In the genomic region with DNA sequence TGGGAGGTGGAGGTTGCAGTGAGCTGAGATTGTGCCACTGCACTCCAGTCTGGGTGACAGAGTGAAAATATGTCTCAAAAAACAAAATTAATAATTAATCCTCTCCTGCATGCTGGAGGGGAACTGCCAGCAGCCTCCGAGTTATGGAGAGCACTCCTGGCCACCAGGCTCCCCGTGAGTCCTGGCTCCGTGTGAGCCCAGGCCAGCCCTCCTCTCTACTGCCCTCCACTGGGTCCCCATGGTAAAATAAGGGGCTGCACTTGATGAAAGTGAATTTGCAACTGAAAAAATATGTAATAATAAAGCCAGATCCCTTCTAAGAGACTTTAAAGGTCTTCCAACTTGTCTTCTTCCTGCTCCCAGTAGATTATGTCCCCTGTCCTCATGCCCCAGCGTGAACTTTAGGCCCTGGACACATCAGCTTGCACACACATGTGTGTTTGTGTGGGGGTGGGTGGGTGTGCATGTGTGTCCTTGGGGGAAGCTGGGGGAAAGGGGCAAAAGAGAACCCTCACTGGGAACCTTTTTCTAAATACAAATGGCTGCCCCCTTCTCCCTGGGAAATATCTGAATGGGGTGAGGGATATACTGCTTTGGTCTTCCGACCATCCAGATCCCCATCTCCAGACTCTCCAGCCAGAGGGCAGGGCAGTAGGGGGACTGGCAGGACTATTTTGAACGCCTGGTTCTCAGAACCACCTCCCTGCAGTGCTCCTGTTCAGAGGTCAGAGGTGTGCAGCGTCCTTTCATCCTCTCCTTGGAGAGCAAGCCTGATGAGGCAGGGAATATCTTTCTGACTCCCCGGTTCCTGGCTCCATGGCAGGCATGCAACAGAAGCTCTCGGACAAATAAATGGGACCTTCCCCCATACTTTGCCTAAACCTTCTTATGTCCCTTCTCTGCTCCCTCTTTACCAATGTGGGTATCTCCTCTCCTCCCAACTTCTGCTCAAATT, we compare ENCODE assay signal across 8 cellular contexts. TPM values are rescaled to one million over a fixed set of nuclear protein-coding genes. Genes with fewer than 3 reads are reported as not detected.
DNase-seq lines count a peak whose midpoint lies in the region; ATAC-seq and TF ChIP-seq lines count a peak whose summit lies in the region.

No MANE protein-coding gene starts in this region.

- H3K27ac ChIP-seq in OCI-LY3 (ENCODE audit: low read length) = no peak overlapping the region
- H3K27ac ChIP-seq in esophagus squamous epithelium = no peak overlapping the region
- H3K27ac ChIP-seq in suprapubic skin = no peak overlapping the region

- TF ChIP-seq EP300 in suprapubic skin (IDR thresholded peaks at IDR 0.05) = no peak

- H3K27me3 ChIP-seq in OCI-LY3 (ENCODE audit: low read depth, low read length) (peaks cover 19% of the 10 kb centered on the region), esophagus squamous epithelium (no peaks in the 10 kb centered on the region), suprapubic skin (no peaks in the 10 kb centered on the region)

- H3K4me1 ChIP-seq in OCI-LY3 (ENCODE audit: low read length) (peaks cover 6% of the 10 kb centered on the region; the same call in 1 of the 2 replicates), esophagus squamous epithelium (peaks cover 8 to 20% (median 9%) of the 10 kb centered on the region in 3 donors), suprapubic skin (no peaks in the 10 kb centered on the region)

- no peak overlapping the region for H3K9ac ChIP-seq in OCI-LY3 (ENCODE audit: low read length)

- TF ChIP-seq POLR2A in esophagus squamous epithelium (IDR thresholded peaks at IDR 0.05) = no peak
- TF ChIP-seq POLR2A in suprapubic skin (IDR thresholded peaks at IDR 0.05) = no peak

- no peaks in the 10 kb centered on the region for H3K36me3 ChIP-seq in OCI-LY3 (replicated peaks; ENCODE audit: low read depth, low read length)
- no peaks in the 10 kb centered on the region for H3K36me3 ChIP-seq in esophagus squamous epithelium
- H3K36me3 ChIP-seq in suprapubic skin = no peaks in the 10 kb centered on the region

- H3K79me2 ChIP-seq in OCI-LY3 (ENCODE audit: low read length) = no peaks in the 10 kb centered on the region

- H4K20me1 ChIP-seq in OCI-LY3 (ENCODE audit: insufficient read depth, low read length) = no peaks in the 10 kb centered on the region

- no peak overlapping the region for H2AFZ ChIP-seq in OCI-LY3 (ENCODE audit: low read depth, low read length)

- ATAC-seq in HG03460 (IDR thresholded peaks at IDR 0.05; ENCODE audit: unreplicated experiment) = no peak

- no peaks in the 10 kb centered on the region for H3K9me3 ChIP-seq in OCI-LY3 (ENCODE audit: insufficient read depth, low read length)
- H3K9me3 ChIP-seq in esophagus squamous epithelium = no peaks in the 10 kb centered on the region
- no peaks in the 10 kb centered on the region for H3K9me3 ChIP-seq in suprapubic skin

- peak; percentile 19 for DNase-seq in stimulated activated CD4-positive, alpha-beta T cell treated with anti-CD3 and anti-CD28 coated beads, Interleukin-4, amount 100 ng/mL, for 1 hour
- no peak for DNase-seq in stimulated activated CD4-positive, alpha-beta T cell treated with anti-CD3 and anti-CD28 coated beads, Interleukin-4, amount 100 ng/mL, for 4 hours
- DNase-seq in esophagus squamous epithelium (lab: John Stamatoyannopoulos, UW) (no peak), suprapubic skin (ENCODE audit: low spot score in 2 of 2) (peak in 1 of 2 donors; percentile 45), midbrain (lab: John Stamatoyannopoulos, UW) (no peak), mucosa of gallbladder (ENCODE audit: low spot score) (no peak)

- H3K4me3 ChIP-seq in OCI-LY3 (ENCODE audit: low read length) = no peak overlapping the region
- no peak overlapping the region for H3K4me3 ChIP-seq in esophagus squamous epithelium
- H3K4me3 ChIP-seq in suprapubic skin = no peak overlapping the region

- WGBS in esophagus squamous epithelium, 2 donors = 67 to 89% methylated on average over 7 to 9 of the region's 9 CpGs
- 57% methylated on average over 9 of the region's 9 CpGs for WGBS in suprapubic skin

- no peak overlapping the region for H3K4me2 ChIP-seq in OCI-LY3 (ENCODE audit: low read length)

- TF ChIP-seq CTCF in OCI-LY3 (IDR thresholded peaks at IDR 0.05; ENCODE audit: low read depth, low read length) (peak; percentile 84), esophagus squamous epithelium (IDR thresholded peaks at IDR 0.05) (peak in 4 of 6 experiments; percentile 24 to 61 (median 44)), suprapubic skin (IDR thresholded peaks at IDR 0.05) (peak; percentile 19 to 61)

- intact Hi-C loops in esophagus squamous epithelium (cut with DNase I) = no loop called here

RNA-seq across cellular contexts. Expression of a gene that starts 26.2 kb away (rescaled TPM):
- total RNA-seq in esophagus squamous epithelium (10 to 100 TPM in 1 of 4 donors, 1 to 10 TPM in 3; 2.4 to 11.8 (median 6.5) TPM), suprapubic skin (10 to 100 TPM in 1 of 4 donors, 1 to 10 TPM in 2, not detected in 1; 3.2 to 11.8 (median 3.6) TPM), mucosa of gallbladder (1.3 TPM)
